In the genomic region with DNA sequence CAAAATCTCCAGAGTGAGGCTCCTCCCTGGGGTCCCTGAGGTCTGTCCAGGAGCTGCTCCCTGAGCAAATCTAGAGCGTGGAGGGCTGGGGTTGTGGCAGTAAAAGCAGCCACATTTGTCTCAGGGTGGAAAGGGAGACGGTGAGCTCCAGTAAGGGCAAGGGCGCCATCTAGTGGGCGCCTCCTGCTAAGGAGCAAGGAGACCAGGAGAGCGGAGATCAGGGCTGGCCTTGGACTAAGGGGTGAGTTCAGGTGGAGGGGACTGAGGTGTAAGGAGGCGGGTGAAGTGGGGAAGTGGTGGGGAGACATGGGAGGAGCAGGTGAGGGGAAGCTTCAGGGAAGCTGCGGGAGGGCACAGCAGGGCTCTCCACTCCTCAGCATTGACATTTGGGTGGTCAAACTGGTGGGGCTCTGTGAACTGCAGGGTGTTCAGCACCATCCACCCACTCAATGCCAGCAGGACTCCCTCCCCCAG, we compare ENCODE assay signal across 8 cellular contexts. TPM values are rescaled to one million over a fixed set of nuclear protein-coding genes. Genes with fewer than 3 reads are reported as not detected.
DNase-seq lines count a peak whose midpoint lies in the region; ATAC-seq and TF ChIP-seq lines count a peak whose summit lies in the region.

No MANE protein-coding gene starts in this region.

- H3K4me3 ChIP-seq in H7 (ENCODE audit: insufficient read depth, low read depth, low read length): no peak overlapping the region
- H3K4me3 ChIP-seq in liver (ENCODE audit: low read depth in 1 of 3, low read length in 3 of 3): no peak overlapping the region

- H3K9me3 ChIP-seq in liver (ENCODE audit: control insufficient read depth in 4 of 4, low read length in 3 of 4): no peaks in the 10 kb centered on the region

- peak; percentile 87 to 91 for TF ChIP-seq RAD21 in liver (IDR thresholded peaks at IDR 0.05)

- TF ChIP-seq CTCF in liver (IDR thresholded peaks at IDR 0.05; ENCODE audit: low read depth, low read length, missing input control): peak; percentile 87

- peak; percentile 86 for DNase-seq in AG20443 (ENCODE audit: low spot score)
- DNase-seq in H7: peak; percentile 84
- peak; percentile 32 for DNase-seq in NCI-H226
- DNase-seq in activated CD4-positive, alpha-beta T cell treated with anti-CD3 and anti-CD28 coated beads for 1 hour: peak; percentile 76
- peak; percentile 8 for DNase-seq in cerebellum (ENCODE audit: low spot score)
- peak; percentile 74 to 82 (median 74) for DNase-seq in stimulated activated CD4-positive, alpha-beta T cell treated with anti-CD3 and anti-CD28 coated beads, TNF-alpha, amount 100 ng/mL, for 24 hours (ENCODE audit: low read depth in 3 of 3)

- H3K4me1 ChIP-seq in liver (ENCODE audit: control insufficient read depth in 4 of 4, insufficient read depth in 4 of 4, low read length in 3 of 4): no peaks in the 10 kb centered on the region

- H3K9ac ChIP-seq in liver (ENCODE audit: low read depth in 1 of 2, low read length in 2 of 2): no peak overlapping the region

- no peaks in the 10 kb centered on the region for H3K36me3 ChIP-seq in H7 (replicated peaks; ENCODE audit: control insufficient read depth, insufficient read depth, low read length)
- H3K36me3 ChIP-seq in liver (ENCODE audit: control insufficient read depth in 4 of 4, insufficient read depth in 3 of 4, low read depth in 1 of 4, low read length in 3 of 4): no peaks in the 10 kb centered on the region

- WGBS in liver: 3% methylated on average over 7 of the region's 7 CpGs

- H3K27me3 ChIP-seq in H7 (ENCODE audit: control insufficient read depth, insufficient read depth, low read length) (peaks cover 5% of the 10 kb centered on the region; the same call in 1 of the 2 replicates), liver (ENCODE audit: control insufficient read depth in 4 of 4, insufficient read depth in 4 of 4, low read length in 3 of 4) (peaks cover 0 to 3% (median 0%) of the 10 kb centered on the region in 4 donors)

- no peak overlapping the region for H3K27ac ChIP-seq in liver (ENCODE audit: low read depth in 1 of 2, low read length in 2 of 2)

- ATAC-seq in GM19397 (IDR thresholded peaks at IDR 0.05; ENCODE audit: unreplicated experiment): no peak

TF ChIP-seq in liver, 16 proteins besides CTCF, POLR2A, EP300 and RAD21:
- TF ChIP-seq, protein P1, sequence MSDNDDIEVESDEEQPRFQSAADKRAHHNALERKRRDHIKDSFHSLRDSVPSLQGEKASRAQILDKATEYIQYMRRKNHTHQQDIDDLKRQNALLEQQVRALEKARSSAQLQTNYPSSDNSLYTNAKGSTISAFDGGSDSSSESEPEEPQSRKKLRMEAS (IDR thresholded peaks at IDR 0.05): no peak
- no peak for TF ChIP-seq TAF1 (conservative IDR thresholded peaks at IDR 0.05)
TF ChIP-seq in liver: peak in this region for 0.

RNA-seq across cellular contexts. Expression of a gene that starts 5.3 kb away (rescaled TPM):
- not detected in 2 replicates for total RNA-seq in H7 (2014; rRNA removed; shearing (Covaris generic))
- 2.4 TPM for total RNA-seq in cerebellum
- 1 to 10 TPM; 1.8 to 2.5 TPM for total RNA-seq in liver
- 1 to 10 TPM in 1 of 2 donors, under 1 TPM in 1; 0.58 to 1.8 TPM for polyA plus RNA-seq in liver

RNA-seq across cellular contexts. Expression of a gene that starts 56.2 kb away (rescaled TPM):
- total RNA-seq in H7 (2014; rRNA removed; shearing (Covaris generic)): not detected in 2 replicates
- total RNA-seq in cerebellum: not detected
- total RNA-seq in liver: 1 to 10 TPM in 1 of 2 donors, under 1 TPM in 1; 0.84 to 2.2 TPM
- under 1 TPM; 0.63 to 0.75 TPM for polyA plus RNA-seq in liver

Comparison
In these comparisons a context has a peak if more than half of its experiments do, and no peak if none do; other contexts are left out.
1. DNase-seq: peak in every context shown above with its lines; median percentile 86 in AG20443; 84 in H7; 76 in activated CD4-positive, alpha-beta T cell treated with anti-CD3 and anti-CD28 coated beads for 1 hour; 74 in stimulated activated CD4-positive, alpha-beta T cell treated with anti-CD3 and anti-CD28 coated beads, TNF-alpha, amount 100 ng/mL, for 24 hours; 32 in NCI-H226; 8 in cerebellum.